In the genomic region with DNA sequence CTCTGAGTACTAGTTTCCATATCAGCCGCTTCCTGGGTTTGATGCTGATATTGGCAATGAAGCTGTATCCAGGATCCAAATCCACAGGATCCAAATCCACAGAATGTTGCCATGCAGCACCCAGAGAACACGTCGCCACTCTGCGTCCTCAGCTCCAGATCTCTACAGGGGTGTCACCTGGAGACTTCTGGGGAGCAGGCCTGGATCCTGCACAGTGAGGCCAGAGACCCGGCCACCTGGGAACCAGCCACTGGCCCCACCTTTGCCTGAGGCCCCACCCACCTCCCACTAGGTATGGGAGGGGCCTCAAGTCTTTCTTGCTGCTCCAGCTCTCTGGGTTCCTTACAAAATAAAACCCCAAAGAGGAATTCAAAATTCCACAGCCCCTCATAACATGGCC, we compare ENCODE assay signal across 18 cellular contexts.
"Had no signal": no experiment of that assay in that cellular context is flagged by ENCODE, and none has a peak within 500 bp of the region (broad histone marks: within the 10 kb centered on the region; RNA-seq: fewer than 3 reads in every experiment).

No MANE protein-coding gene starts in this region.

- DNase-seq: activated CD4-positive, alpha-beta T cell treated with anti-CD3 and anti-CD28 coated beads for 36 hours; activated effector memory CD4-positive, alpha-beta T cell treated with anti-CD3 and anti-CD28 coated beads, Interleukin-2, amount 50 U/mL, for 16 hours; activated T-cell treated with anti-CD3 and anti-CD28 coated beads, Interleukin-2, amount 50 U/mL, for 1 hour; amygdala; brain microvascular endothelial cell; dermis blood vessel endothelial cell; immature natural killer cell; nucleus accumbens; stimulated activated CD4-positive, alpha-beta T cell treated with anti-CD3 and anti-CD28 coated beads, Interleukin-12 subunit alpha, Interleukin-12 subunit beta, amount 100 ng/mL, for 4 hours; stimulated activated CD4-positive, alpha-beta T cell treated with anti-CD3 and anti-CD28 coated beads, Interleukin-4, amount 100 ng/mL, for 1 hour had no signal

- H3K36me3 Mint-ChIP-seq: activated naive CD8-positive, alpha-beta T cell; immature natural killer cell had no signal

- H3K4me1 ChIP-seq: prostate gland, right lobe of liver had no signal

- H3K36me3 ChIP-seq: brain microvascular endothelial cell, prostate gland, right lobe of liver, uterus had no signal

- H3K4me3 Mint-ChIP-seq: activated CD4-positive, alpha-beta T cell treated with anti-CD3 and anti-CD28 coated beads for 36 hours; activated naive CD8-positive, alpha-beta T cell; immature natural killer cell; naive thymus-derived CD4-positive, alpha-beta T cell; stimulated activated naive CD8-positive, alpha-beta T cell treated with anti-CD3 and anti-CD28 coated beads, Interleukin-15, Interleukin-2, amounts not matched to agents 100 ng/mL and 50 ng/mL, for 24 hours had no signal

- H3K9me3 Mint-ChIP-seq: stimulated activated naive CD8-positive, alpha-beta T cell treated with anti-CD3 and anti-CD28 coated beads, Interleukin-15, Interleukin-2, amounts not matched to agents 100 ng/mL and 50 ng/mL, for 24 hours had no signal

- H3K4me1 Mint-ChIP-seq: activated CD4-positive, alpha-beta T cell treated with anti-CD3 and anti-CD28 coated beads for 36 hours; immature natural killer cell; naive thymus-derived CD4-positive, alpha-beta T cell had no signal

- H3K27ac Mint-ChIP-seq: activated CD4-positive, alpha-beta T cell treated with anti-CD3 and anti-CD28 coated beads for 36 hours; activated naive CD8-positive, alpha-beta T cell; immature natural killer cell; naive thymus-derived CD4-positive, alpha-beta T cell; stimulated activated naive CD8-positive, alpha-beta T cell treated with anti-CD3 and anti-CD28 coated beads, Interleukin-15, Interleukin-2, amounts not matched to agents 100 ng/mL and 50 ng/mL, for 24 hours had no signal

- H3K4me3 ChIP-seq: prostate gland, right lobe of liver, uterus had no signal

- H3K27me3 ChIP-seq: brain microvascular endothelial cell, right lobe of liver, uterus had no signal

- H3K9me3 ChIP-seq: prostate gland, right lobe of liver, uterus had no signal

- ATAC-seq: activated CD4-positive, alpha-beta T cell treated with anti-CD3 and anti-CD28 coated beads for 36 hours; esophagus mucosa; left colon; naive thymus-derived CD4-positive, alpha-beta T cell had no signal

- H3K27ac ChIP-seq: brain microvascular endothelial cell, prostate gland, right lobe of liver, uterus had no signal
